11 cellular contexts compared by ENCODE assay signal in genomic region chr18:63158012-63158631, GRCh38.
A peak's percentile ranks its signal among the peaks of the same experiment; 100 is the strongest.
DNase-seq lines count a peak whose midpoint lies in the region; ATAC-seq and TF ChIP-seq lines count a peak whose summit lies in the region.
"Had no signal": no experiment of that assay in that cellular context is flagged by ENCODE, and none has a peak within 500 bp of the region (broad histone marks: within the 10 kb centered on the region; RNA-seq: fewer than 3 reads in every experiment).

No MANE protein-coding gene starts in this region.

- CTCF ChIA-PET in T-cell (lab: Charles Lee): interaction anchor here in 1 of 2 donors (0.9 kb wide), 1 partner anchor 160 kb away, joined by 4 read pairs; no protein-coding TSS in a partner anchor

- no peak for TF ChIP-seq CTCF in thoracic aorta (IDR thresholded peaks at IDR 0.05)
- no peak for TF ChIP-seq CTCF in stomach (IDR thresholded peaks at IDR 0.05)

- H3K4me3 ChIP-seq in duodenal mucosa (ENCODE audit: low read depth in 1 of 2, low read length in 2 of 2): peak overlapping the region in 1 of 2 donors; percentile 41
- H3K4me3 ChIP-seq in thoracic aorta: peak overlapping the region; percentile 40
- H3K4me3 ChIP-seq in stomach: no peak overlapping the region
- H3K4me3 ChIP-seq: dorsolateral prefrontal cortex, ovary had no signal

- POLR2A ChIA-PET in T-cell (lab: Charles Lee): interaction anchor here in 1 of 2 donors (0.7 kb wide), 2 partner anchors 7 to 15 kb away, joined by 3 to 4 read pairs; no protein-coding TSS in a partner anchor

- H3K4me3 Mint-ChIP-seq in T-cell: peak overlapping the region; percentile 75 to 80 (median 78)

- peak overlapping the region; percentile 99 to 100 for H3K27ac Mint-ChIP-seq in T-cell

- H3K27me3 Mint-ChIP-seq in T-cell: no peaks in the 10 kb centered on the region

- H3K9me3 Mint-ChIP-seq in T-cell: no peaks in the 10 kb centered on the region

- intact Hi-C loops in stomach (cut with DNase I; ENCODE audit: low total_unique reads): no loop called here

- peak overlapping the region in 1 of 2 donors; percentile 24 for H3K9ac ChIP-seq in duodenal mucosa (ENCODE audit: low read depth in 1 of 2, low read length in 2 of 2)

- H3K36me3 ChIP-seq in duodenal mucosa (ENCODE audit: control insufficient read depth in 1 of 2, insufficient read depth in 2 of 2, low read length in 2 of 2): no peaks in the 10 kb centered on the region
- H3K36me3 ChIP-seq in thoracic aorta: no peaks in the 10 kb centered on the region
- H3K36me3 ChIP-seq in stomach: no peaks in the 10 kb centered on the region
- H3K36me3 ChIP-seq: ovary had no signal

- DNase-seq in activated CD8-positive, alpha-beta memory T cell treated with anti-CD3 and anti-CD28 coated beads for 24 hours: peak; percentile 70
- no peak for DNase-seq in activated CD8-positive, alpha-beta memory T cell treated with anti-CD3 and anti-CD28 coated beads, Interleukin-2, amount 50 U/mL, for 4 hours
- DNase-seq in T-cell (peak in 2 of 34 experiments; percentile 23 to 29), thoracic aorta (ENCODE audit: low spot score) (no peak), NCI-H345 (lab: John Stamatoyannopoulos, UW) (no peak), stomach (no peak)
- DNase-seq: dorsolateral prefrontal cortex, NCI-H2171, ovary had no signal

- H3K27ac ChIP-seq in duodenal mucosa (ENCODE audit: low read depth, low read length) (peak overlapping the region; percentile 51), thoracic aorta (peak overlapping the region; percentile 63 to 83), stomach (peak overlapping the region in 1 of 5 donors; percentile 83)

- H3K27me3 ChIP-seq in duodenal mucosa (ENCODE audit: control insufficient read depth in 1 of 2, insufficient read depth in 2 of 2, low read length in 2 of 2) (no peaks in the 10 kb centered on the region), thoracic aorta (replicated peaks; ENCODE audit: insufficient read depth) (no peaks in the 10 kb centered on the region), stomach (no peaks in the 10 kb centered on the region)
- H3K27me3 ChIP-seq: dorsolateral prefrontal cortex, ovary had no signal

- no peak for TF ChIP-seq POLR2A in stomach (IDR thresholded peaks at IDR 0.05)

- 58 to 69% (median 64%) methylated on average over 7 of the region's 7 CpGs for WGBS in stomach, 5 donors

- no peaks in the 10 kb centered on the region for H3K9me3 ChIP-seq in duodenal mucosa (ENCODE audit: control insufficient read depth in 1 of 2, low read length in 2 of 2)
- H3K9me3 ChIP-seq in thoracic aorta: no peaks in the 10 kb centered on the region
- no peaks in the 10 kb centered on the region for H3K9me3 ChIP-seq in stomach
- H3K9me3 ChIP-seq: ovary had no signal

- ATAC-seq in T-cell (replicated peaks in 1 of 4): no peak
- ATAC-seq in thoracic aorta (ENCODE audit: insufficient number of reproducible peaks, low FRiP score, low read depth): no peak
- no peak for ATAC-seq in GM21576 (IDR thresholded peaks at IDR 0.05; ENCODE audit: unreplicated experiment)

- peaks cover 100% of the 10 kb centered on the region in 3 donors for H3K4me1 Mint-ChIP-seq in T-cell

- H3K36me3 Mint-ChIP-seq in T-cell: peaks cover 16% of the 10 kb centered on the region

- TF ChIP-seq EP300 in stomach (IDR thresholded peaks at IDR 0.05): no peak

- H3K4me1 ChIP-seq in duodenal mucosa (ENCODE audit: control insufficient read depth in 1 of 2, insufficient read depth in 2 of 2, low read length in 2 of 2): peaks cover 73 to 77% of the 10 kb centered on the region in 2 donors
- peaks cover 49 to 76% of the 10 kb centered on the region in 2 donors for H3K4me1 ChIP-seq in thoracic aorta (ENCODE audit: control insufficient read depth in 1 of 2, low read depth in 2 of 2)
- H3K4me1 ChIP-seq in stomach: peaks cover 9 to 42% (median 35%) of the 10 kb centered on the region in 4 donors
